In the genomic region with DNA sequence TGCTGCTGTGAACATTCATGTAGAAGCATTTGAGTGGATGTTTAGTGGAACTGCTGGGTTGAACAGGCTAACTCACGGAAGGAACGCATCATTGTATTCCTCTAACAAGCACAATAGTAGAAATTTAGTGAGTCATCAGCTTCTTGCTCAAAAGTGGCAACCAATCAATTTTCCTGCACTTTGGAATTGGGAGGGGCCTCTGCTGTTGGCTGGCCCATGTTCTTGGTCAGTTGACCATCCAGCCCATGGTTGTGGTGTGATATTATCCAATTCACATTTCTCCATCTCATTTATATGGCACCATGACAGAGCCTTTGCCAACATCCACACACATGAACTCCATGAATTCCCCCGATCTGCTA, we compare ENCODE assay signal across 8 cellular contexts.
A peak's percentile ranks its signal among the peaks of the same experiment; 100 is the strongest.
DNase-seq lines count a peak whose midpoint lies in the region; ATAC-seq, FAIRE-seq and TF ChIP-seq lines count a peak whose summit lies in the region.

No MANE protein-coding gene starts in this region.

- 34% methylated on average over 3 of the region's 3 CpGs for WGBS in A549 (ENCODE audit: missing lambda C conversion rate)

- no peak for TF ChIP-seq CTCF in A549 (IDR thresholded peaks at IDR 0.05)
- TF ChIP-seq CTCF in HEK293 (tag by site-specific recombination; IDR thresholded peaks at IDR 0.05) = no peak

- TF ChIP-seq EP300 in A549 (IDR thresholded peaks at IDR 0.05) = no peak

- DNase-seq in A549 (ENCODE audit: low read depth in 1 of 2, low spot score in 1 of 2) (peak in 1 of 2 experiments; percentile 48), activated T-cell treated with anti-CD3 and anti-CD28 coated beads for 4 hours (peak; percentile 11), kidney tubule cell (ENCODE audit: low spot score) (peak; percentile 92), NCI-H69 (lab: John Stamatoyannopoulos, UW) (no peak), ecto neural progenitor cell (ENCODE audit: low spot score) (no peak)

- POLR2A ChIA-PET in A549 (lab: Yijun Ruan, JAX) (interaction anchor here (0.7 to 2.7 kb wide), 4 partner anchors 30 to 106 kb away, joined by 3 to 8 read pairs (median 3); a partner anchor contains a TSS), HEK293 (lab: Yijun Ruan, JAX) (interaction anchor here (0.6 to 1.8 kb wide), 2 partner anchors 103 to 104 kb away, joined by 6 to 12 read pairs; a partner anchor contains a TSS)

- H3K9me3 ChIP-seq in A549 = no peaks in the 10 kb centered on the region
- no peaks in the 10 kb centered on the region for H3K9me3 ChIP-seq in HEK293 (ENCODE audit: control insufficient read depth, insufficient read depth, low read depth, low read length)

- H3K27ac ChIP-seq in A549 (peak overlapping the region; percentile 70 to 79), HEK293 (ENCODE audit: extremely low read depth, low read depth, low read length) (no peak overlapping the region; the same call in 1 of the 2 replicates)

- no peak for FAIRE-seq in A549 (lab: Jason Lieb, UNC)

- CTCF ChIA-PET in A549 (lab: Yijun Ruan, JAX) (no interaction called here), HEK293 (lab: Yijun Ruan, JAX) (interaction anchor here (0.6 to 2.9 kb wide), 7 partner anchors 11 to 174 kb away, joined by 3 to 9 read pairs (median 3); no protein-coding TSS in a partner anchor)

- TF ChIP-seq RAD21 in A549 (conservative IDR thresholded peaks at IDR 0.05 in 1 of 2, IDR thresholded peaks at IDR 0.05 in 1 of 2) = no peak

- H3K4me1 ChIP-seq in A549 (peaks cover 17% of the 10 kb centered on the region), HEK293 (ENCODE audit: control insufficient read depth, insufficient read depth, low read length) (peaks cover 5% of the 10 kb centered on the region; the same call in 1 of the 2 replicates)

- no peak overlapping the region for H3K4me3 ChIP-seq in A549
- H3K4me3 ChIP-seq in HEK293 (ENCODE audit: low read depth, low read length) = no peak overlapping the region

- H3K36me3 ChIP-seq in HEK293 (ENCODE audit: control insufficient read depth in 2 of 2, insufficient read depth in 1 of 2, low read length in 2 of 2) = no peaks in the 10 kb centered on the region

- no peak for TF ChIP-seq POLR2A in A549 (IDR thresholded peaks at IDR 0.05; ENCODE audit: low read length)
- TF ChIP-seq POLR2A in GM18505 (IDR thresholded peaks at IDR 0.05; ENCODE audit: borderline replicate concordance, extremely low read depth, insufficient read depth, insufficient read length) = no peak

- ATAC-seq in A549 = peak in 1 of 2 experiments; percentile 42; a peak in 4 of 6 replicates
- ATAC-seq in GM18505 (IDR thresholded peaks at IDR 0.05; ENCODE audit: unreplicated experiment) = no peak
- no peak for ATAC-seq in HG03175 (IDR thresholded peaks at IDR 0.05; ENCODE audit: unreplicated experiment)

- H3K4me2 ChIP-seq in A549 = peak overlapping the region; percentile 60

TF ChIP-seq in A549, 52 proteins besides CTCF, POLR2A, EP300 and RAD21:
- TF ChIP-seq FOSL2 (IDR thresholded peaks at IDR 0.05) (no peak), FOSL2 (CRISPR knock-in tag; IDR thresholded peaks at IDR 0.05) (peak; percentile 41; the same call in 1 of the 2 replicates), HOXA7 (CRISPR knock-in tag; IDR thresholded peaks at IDR 0.05) (no peak)

TF ChIP-seq in HEK293, 187 proteins besides CTCF, POLR2A, EP300 and RAD21:
- TF ChIP-seq ZNF529 (tag by site-specific recombination; IDR thresholded peaks at IDR 0.05; ENCODE audit: insufficient replicate concordance) = no peak
- no peak for TF ChIP-seq ZBTB17 (tag by site-specific recombination; IDR thresholded peaks at IDR 0.05)
- no peak for TF ChIP-seq ZNF10 (tag by site-specific recombination; IDR thresholded peaks at IDR 0.05)
- TF ChIP-seq ZNF202 (tag by site-specific recombination; IDR thresholded peaks at IDR 0.05; ENCODE audit: borderline replicate concordance) = no peak
- TF ChIP-seq ZNF174 (tag by site-specific recombination; IDR thresholded peaks at IDR 0.05) = no peak
- TF ChIP-seq BCL11B (tag by site-specific recombination; IDR thresholded peaks at IDR 0.05; ENCODE audit: low read depth) = no peak
- TF ChIP-seq OVOL3 (tag by site-specific recombination; IDR thresholded peaks at IDR 0.05) = no peak
- TF ChIP-seq ZNF664 (tag by site-specific recombination; IDR thresholded peaks at IDR 0.05) = peak; percentile 54

Comparison
In these comparisons a context has a peak if more than half of its experiments do, and no peak if none do; other contexts are left out.
1. DNase-seq: peak in activated T-cell treated with anti-CD3 and anti-CD28 coated beads for 4 hours (single experiment) and kidney tubule cell (single experiment); none in NCI-H69 (single experiment) and ecto neural progenitor cell (single experiment).